1 cellular context compared by ENCODE assay signal in the genomic region with DNA sequence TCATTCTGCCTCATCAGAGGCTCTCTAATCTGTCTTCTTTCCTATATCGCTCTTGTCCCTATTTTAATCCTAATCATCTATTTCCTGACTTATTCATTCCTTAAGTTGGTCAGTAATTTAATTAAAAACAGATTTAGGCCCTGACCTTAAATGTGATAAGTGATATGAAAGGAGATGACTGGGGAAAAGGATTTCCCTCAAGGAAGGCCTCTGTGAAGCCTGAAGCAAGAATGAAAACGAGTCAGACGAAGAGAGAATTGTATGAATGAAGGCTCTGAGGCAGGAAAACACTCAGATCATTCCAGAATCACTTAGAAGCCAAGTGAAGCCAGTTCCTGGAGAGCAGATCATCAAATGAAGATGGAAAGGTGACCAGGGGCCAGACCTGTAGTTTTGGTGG.
TF ChIP-seq lines count a peak whose summit lies in the region.

No MANE protein-coding gene starts in this region.

TF ChIP-seq in GM23338, 12 proteins besides CTCF, POLR2A, EP300 and RAD21 (continued from another document):
- TF ChIP-seq ZNF462 (CRISPR knock-in tag; IDR thresholded peaks at IDR 0.05) = no peak
- TF ChIP-seq CREB1 (CRISPR knock-in tag; IDR thresholded peaks at IDR 0.05; ENCODE audit: low read depth) = no peak
- TF ChIP-seq NANOG (IDR thresholded peaks at IDR 0.05; ENCODE audit: borderline replicate concordance) = no peak
- TF ChIP-seq STAT1 (IDR thresholded peaks at IDR 0.05; ENCODE audit: unreplicated experiment) = no peak
- TF ChIP-seq ZNF114 (CRISPR knock-in tag; IDR thresholded peaks at IDR 0.05) = no peak
- no peak for TF ChIP-seq EZH2 (IDR thresholded peaks at IDR 0.05; ENCODE audit: low read depth, unreplicated experiment)
- no peak for TF ChIP-seq ETS1 (IDR thresholded peaks at IDR 0.05)
- no peak for TF ChIP-seq JUNB (IDR thresholded peaks at IDR 0.05; ENCODE audit: unreplicated experiment)
- no peak for TF ChIP-seq EZH2phosphoT487 (IDR thresholded peaks at IDR 0.05; ENCODE audit: unreplicated experiment)
- no peak for TF ChIP-seq REST (IDR thresholded peaks at IDR 0.05; ENCODE audit: unreplicated experiment)
